34 cellular contexts compared by ENCODE assay signal in genomic region chr6:15882345-15882744, GRCh38.
"Had no signal": no experiment of that assay in that cellular context is flagged by ENCODE, and none has a peak within 500 bp of the region (broad histone marks: within the 10 kb centered on the region; RNA-seq: fewer than 3 reads in every experiment).

No MANE protein-coding gene starts in this region.

- ATAC-seq: activated CD8-positive, alpha-beta T cell treated with anti-CD3 and anti-CD28 coated beads for 36 hours; activated T-cell treated with anti-CD3 and anti-CD28 coated beads, Interleukin-2, amount 50 U/mL, for 72 hours; activated T-helper 17 cell treated with anti-CD3 and anti-CD28 coated beads, Interleukin-2, amount 50 U/mL, for 72 hours; Right ventricle myocardium inferior had no signal

- H3K9me3 ChIP-seq: ascending aorta had no signal

- H3K9me3 Mint-ChIP-seq: activated CD8-positive, alpha-beta T cell treated with anti-CD3 and anti-CD28 coated beads for 36 hours; activated naive CD8-positive, alpha-beta T cell treated with anti-CD3 and anti-CD28 coated beads for 36 hours; activated T-helper 17 cell treated with anti-CD3 and anti-CD28 coated beads, Interleukin-2, amount 50 U/mL, for 72 hours; central memory CD8-positive, alpha-beta T cell had no signal

- H3K27me3 Mint-ChIP-seq: activated naive CD8-positive, alpha-beta T cell treated with anti-CD3 and anti-CD28 coated beads for 36 hours; central memory CD8-positive, alpha-beta T cell had no signal

- H3K4me3 ChIP-seq: ascending aorta, cardiac muscle cell, PC-9 had no signal

- DNase-seq: activated CD4-positive, alpha-beta T cell treated with anti-CD3 and anti-CD28 coated beads for 1 hour; activated CD4-positive, alpha-beta T cell treated with anti-CD3 and anti-CD28 coated beads for 48 hours; activated CD4-positive, CD25-positive, alpha-beta regulatory T cell; activated CD8-positive, alpha-beta T cell treated with anti-CD3 and anti-CD28 coated beads for 36 hours; activated effector memory CD4-positive, alpha-beta T cell treated with anti-CD3 and anti-CD28 coated beads, Interleukin-2, amount 50 U/mL, for 16 hours; activated naive CD4-positive, alpha-beta T cell; activated naive CD4-positive, alpha-beta T cell treated with anti-CD3 and anti-CD28 coated beads, Interleukin-2, amount 50 U/mL, for 16 hours; activated naive CD8-positive, alpha-beta T cell treated with anti-CD3 and anti-CD28 coated beads for 36 hours; activated T-cell treated with anti-CD3 and anti-CD28 coated beads, Interleukin-2, amount 50 U/mL, for 1 hour; activated T-cell treated with anti-CD3 and anti-CD28 coated beads, Interleukin-2, amount 50 U/mL, for 72 hours; amygdala; Karpas-422; NCI-H1048; NCI-H1105 treated with DMSO at 0.1 percent for 48 hours; NCI-H1436; NCI-H1694; NCI-H1930; NCI-H2081 treated with DMSO at 0.1 percent for 48 hours; NCI-H226; NCI-H446 treated with DMSO at 0.1 percent for 48 hours; NCI-H524; NCI-H69; NCI-H82; NK-92 treated with Interleukin-12 subunit alpha and Interleukin-12 subunit beta, amount 100 ng/mL, for 24 hours; PC-9; SIG-M5; T1000; WERI-Rb-1 had no signal

- H3K27ac Mint-ChIP-seq: activated CD8-positive, alpha-beta T cell treated with anti-CD3 and anti-CD28 coated beads for 36 hours; activated naive CD8-positive, alpha-beta T cell treated with anti-CD3 and anti-CD28 coated beads for 36 hours; activated T-cell treated with anti-CD3 and anti-CD28 coated beads, Interleukin-2, amount 50 U/mL, for 72 hours; activated T-helper 17 cell treated with anti-CD3 and anti-CD28 coated beads, Interleukin-2, amount 50 U/mL, for 72 hours had no signal

- H3K4me1 ChIP-seq: ascending aorta had no signal

- H3K36me3 ChIP-seq: ascending aorta, cardiac muscle cell, WERI-Rb-1 had no signal

- H3K27ac ChIP-seq: ascending aorta, cardiac muscle cell, PC-9, RWPE1, WERI-Rb-1 had no signal

- H3K4me3 Mint-ChIP-seq: activated CD8-positive, alpha-beta T cell treated with anti-CD3 and anti-CD28 coated beads for 36 hours; activated naive CD8-positive, alpha-beta T cell treated with anti-CD3 and anti-CD28 coated beads for 36 hours; activated T-cell treated with anti-CD3 and anti-CD28 coated beads, Interleukin-2, amount 50 U/mL, for 72 hours; activated T-helper 17 cell treated with anti-CD3 and anti-CD28 coated beads, Interleukin-2, amount 50 U/mL, for 72 hours; central memory CD8-positive, alpha-beta T cell had no signal

- H3K36me3 Mint-ChIP-seq: activated naive CD8-positive, alpha-beta T cell treated with anti-CD3 and anti-CD28 coated beads for 36 hours had no signal

- H3K27me3 ChIP-seq: ascending aorta, cardiac muscle cell had no signal
